Comparison of ENCODE assay signal across 1 cellular context in the genomic region with DNA sequence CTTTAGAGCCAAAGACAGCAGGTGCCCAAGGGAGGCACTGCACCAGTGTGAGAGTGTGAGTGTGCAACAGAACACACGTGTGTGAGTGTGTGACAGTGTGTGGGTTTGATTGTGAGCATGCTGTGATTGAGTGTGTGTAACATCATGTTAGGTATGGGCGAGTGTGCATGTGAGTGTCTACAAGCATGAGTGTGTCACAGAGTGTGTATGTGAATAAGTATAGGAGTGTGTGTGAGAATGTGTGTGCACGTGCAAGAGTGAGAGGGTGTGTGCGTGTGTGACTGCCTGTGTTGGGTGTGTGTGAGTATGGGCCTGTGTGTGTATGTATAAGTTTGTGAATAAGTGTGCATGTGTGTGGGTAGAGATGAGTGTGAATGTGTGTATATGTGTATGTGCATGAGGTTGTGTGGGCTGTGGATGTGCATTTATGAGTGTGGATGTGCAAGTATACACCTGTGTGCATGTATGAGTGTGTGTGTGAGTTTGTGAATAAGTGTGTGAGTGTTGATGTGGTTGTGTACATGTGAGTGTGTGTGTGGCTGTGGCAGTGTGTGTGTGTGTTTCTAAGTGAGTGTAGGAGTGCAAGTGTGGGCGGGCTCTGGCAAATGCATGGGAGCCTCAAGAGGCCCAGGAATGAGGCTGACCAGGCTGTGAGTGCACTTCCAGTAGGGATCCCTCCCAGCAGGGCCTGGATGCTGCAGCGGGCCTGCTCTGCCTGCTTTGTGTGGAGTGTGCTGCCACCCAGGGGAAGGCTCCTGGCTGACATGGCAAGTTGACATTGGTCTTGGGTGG.
TF ChIP-seq lines count a peak whose summit lies in the region.

No MANE protein-coding gene starts in this region.

TF ChIP-seq in HepG2, 621 proteins besides CTCF, POLR2A, EP300 and RAD21 (continued from another document):
- TF ChIP-seq, protein P1, sequence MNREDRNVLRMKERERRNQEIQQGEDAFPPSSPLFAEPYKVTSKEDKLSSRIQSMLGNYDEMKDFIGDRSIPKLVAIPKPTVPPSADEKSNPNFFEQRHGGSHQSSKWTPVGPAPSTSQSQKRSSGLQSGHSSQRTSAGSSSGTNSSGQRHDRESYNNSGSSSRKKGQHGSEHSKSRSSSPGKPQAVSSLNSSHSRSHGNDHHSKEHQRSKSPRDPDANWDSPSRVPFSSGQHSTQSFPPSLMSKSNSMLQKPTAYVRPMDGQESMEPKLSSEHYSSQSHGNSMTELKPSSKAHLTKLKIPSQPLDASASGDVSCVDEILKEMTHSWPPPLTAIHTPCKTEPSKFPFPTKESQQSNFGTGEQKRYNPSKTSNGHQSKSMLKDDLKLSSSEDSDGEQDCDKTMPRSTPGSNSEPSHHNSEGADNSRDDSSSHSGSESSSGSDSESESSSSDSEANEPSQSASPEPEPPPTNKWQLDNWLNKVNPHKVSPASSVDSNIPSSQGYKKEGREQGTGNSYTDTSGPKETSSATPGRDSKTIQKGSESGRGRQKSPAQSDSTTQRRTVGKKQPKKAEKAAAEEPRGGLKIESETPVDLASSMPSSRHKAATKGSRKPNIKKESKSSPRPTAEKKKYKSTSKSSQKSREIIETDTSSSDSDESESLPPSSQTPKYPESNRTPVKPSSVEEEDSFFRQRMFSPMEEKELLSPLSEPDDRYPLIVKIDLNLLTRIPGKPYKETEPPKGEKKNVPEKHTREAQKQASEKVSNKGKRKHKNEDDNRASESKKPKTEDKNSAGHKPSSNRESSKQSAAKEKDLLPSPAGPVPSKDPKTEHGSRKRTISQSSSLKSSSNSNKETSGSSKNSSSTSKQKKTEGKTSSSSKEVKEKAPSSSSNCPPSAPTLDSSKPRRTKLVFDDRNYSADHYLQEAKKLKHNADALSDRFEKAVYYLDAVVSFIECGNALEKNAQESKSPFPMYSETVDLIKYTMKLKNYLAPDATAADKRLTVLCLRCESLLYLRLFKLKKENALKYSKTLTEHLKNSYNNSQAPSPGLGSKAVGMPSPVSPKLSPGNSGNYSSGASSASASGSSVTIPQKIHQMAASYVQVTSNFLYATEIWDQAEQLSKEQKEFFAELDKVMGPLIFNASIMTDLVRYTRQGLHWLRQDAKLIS (CRISPR knock-in tag; IDR thresholded peaks at IDR 0.05): no peak
- TF ChIP-seq, protein P2, sequence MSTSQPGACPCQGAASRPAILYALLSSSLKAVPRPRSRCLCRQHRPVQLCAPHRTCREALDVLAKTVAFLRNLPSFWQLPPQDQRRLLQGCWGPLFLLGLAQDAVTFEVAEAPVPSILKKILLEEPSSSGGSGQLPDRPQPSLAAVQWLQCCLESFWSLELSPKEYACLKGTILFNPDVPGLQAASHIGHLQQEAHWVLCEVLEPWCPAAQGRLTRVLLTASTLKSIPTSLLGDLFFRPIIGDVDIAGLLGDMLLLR (CRISPR knock-in tag; IDR thresholded peaks at IDR 0.05): no peak
- TF ChIP-seq ZSCAN21 (CRISPR knock-in tag; IDR thresholded peaks at IDR 0.05; ENCODE audit: borderline replicate concordance) (0 out of 2 replicates have a peak, but pooled peaks have one; percentile 30), SMC3 (IDR thresholded peaks at IDR 0.05; ENCODE audit: low read length) (peak; percentile 65), FOSL2 (CRISPR knock-in tag; IDR thresholded peaks at IDR 0.05) (peak; percentile 14; the same call in 1 of the 2 replicates), REL (CRISPR knock-in tag; conservative IDR thresholded peaks at IDR 0.05) (no peak), STAG1 (CRISPR knock-in tag; IDR thresholded peaks at IDR 0.05) (peak; percentile 94)
